ENCODE assay signal across 1 cellular context in the genomic region with DNA sequence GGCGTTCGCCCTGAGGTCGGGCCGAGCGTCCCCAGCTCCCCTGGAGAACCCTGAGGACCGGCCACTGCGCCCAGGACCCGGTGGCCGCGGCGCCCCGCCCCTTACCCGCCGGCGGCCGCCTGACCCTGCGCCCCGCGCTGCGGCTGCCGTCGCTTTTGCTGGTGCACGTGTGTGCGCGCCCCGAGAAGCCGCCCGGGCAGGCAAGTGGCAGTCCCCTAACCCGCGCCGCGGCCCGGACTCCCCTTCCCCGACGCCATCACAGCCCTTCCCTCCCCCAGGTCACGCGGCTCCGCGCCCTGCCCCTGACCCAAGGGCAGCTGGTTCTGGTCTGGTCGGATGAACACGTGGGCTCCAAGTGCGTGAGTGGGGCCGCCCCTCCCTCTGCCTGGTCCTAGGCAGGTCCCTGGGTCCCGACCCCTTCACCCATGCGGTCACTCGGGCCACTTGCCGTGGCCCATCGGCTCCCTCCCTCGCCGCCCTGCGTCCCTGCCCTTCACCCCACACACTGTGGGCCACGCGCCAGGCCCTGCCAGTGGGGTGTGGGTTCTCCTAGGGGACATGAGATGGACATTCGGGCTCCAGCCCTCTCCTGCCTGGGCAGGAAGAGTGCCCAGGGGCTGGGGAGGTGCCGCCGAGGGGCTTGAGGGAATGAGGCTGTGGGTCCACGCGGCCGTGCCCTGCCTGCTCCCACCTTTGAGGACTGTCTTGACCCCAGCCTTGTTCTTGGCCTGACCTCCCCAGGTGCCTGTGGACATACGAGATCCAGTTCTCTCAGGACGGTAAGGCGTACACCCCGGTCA.
TF ChIP-seq lines count a peak whose summit lies in the region.

No MANE protein-coding gene starts in this region.

TF ChIP-seq in endothelial cell of umbilical vein, 7 proteins besides CTCF, POLR2A, EP300 and RAD21:
- TF ChIP-seq EZH2 (IDR thresholded peaks at IDR 0.05; ENCODE audit: borderline replicate concordance, low read depth, low read length, severe bottlenecking) = peak; percentile 9
- TF ChIP-seq, protein P1, sequence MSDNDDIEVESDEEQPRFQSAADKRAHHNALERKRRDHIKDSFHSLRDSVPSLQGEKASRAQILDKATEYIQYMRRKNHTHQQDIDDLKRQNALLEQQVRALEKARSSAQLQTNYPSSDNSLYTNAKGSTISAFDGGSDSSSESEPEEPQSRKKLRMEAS (IDR thresholded peaks at IDR 0.05; ENCODE audit: insufficient read depth, insufficient read length) = peak; percentile 5
- no peak for TF ChIP-seq FOS (IDR thresholded peaks at IDR 0.05; ENCODE audit: borderline replicate concordance, insufficient read depth, low read length)
